In genomic region chr15:41970456-41970855, GRCh38 we compare ENCODE assay signal across 9 cellular contexts. TPM values are rescaled to one million over a fixed set of nuclear protein-coding genes. Genes with fewer than 3 reads are reported as not detected.
DNase-seq lines count a peak whose midpoint lies in the region; ATAC-seq and TF ChIP-seq lines count a peak whose summit lies in the region.
"Had no signal": no experiment of that assay in that cellular context is flagged by ENCODE, and none has a peak within 500 bp of the region (broad histone marks: within the 10 kb centered on the region; RNA-seq: fewer than 3 reads in every experiment).

No MANE protein-coding gene starts in this region.

- H3K27ac ChIP-seq in skeletal muscle tissue (ENCODE audit: low read depth, low read length): peak overlapping the region; percentile 81

- H3K4me3 ChIP-seq in foreskin fibroblast (ENCODE audit: low read depth in 1 of 2, low read length in 2 of 2) (peak overlapping the region; percentile 88 to 91), skeletal muscle tissue (ENCODE audit: low read length in 3 of 3) (peak overlapping the region in 1 of 3 donors; percentile 90)

- TF ChIP-seq CTCF in foreskin fibroblast (IDR thresholded peaks at IDR 0.05; ENCODE audit: low read depth, low read length): no peak

- H3K27ac Mint-ChIP-seq in T-helper 17 cell: peak overlapping the region; percentile 97

- H3K27me3 Mint-ChIP-seq in T-helper 17 cell: peaks cover 15% of the 10 kb centered on the region

- H3K36me3 ChIP-seq in skeletal muscle tissue (ENCODE audit: control insufficient read depth in 3 of 3, insufficient read depth in 3 of 3, low read length in 3 of 3): no peaks in the 10 kb centered on the region

- no peaks in the 10 kb centered on the region for H3K9me3 ChIP-seq in T-helper 17 cell (ENCODE audit: control insufficient read depth, low read length, poor library complexity, severe bottlenecking)
- H3K9me3 ChIP-seq in skeletal muscle tissue (ENCODE audit: control insufficient read depth in 3 of 3, low read length in 3 of 3): no peaks in the 10 kb centered on the region

- no peaks in the 10 kb centered on the region for H3K27me3 ChIP-seq in skeletal muscle tissue (ENCODE audit: control insufficient read depth in 3 of 3, insufficient read depth in 3 of 3, low read length in 3 of 3)

- peaks cover 15 to 38% (median 34%) of the 10 kb centered on the region in 3 donors for H3K4me1 ChIP-seq in skeletal muscle tissue (ENCODE audit: control insufficient read depth in 3 of 3, insufficient read depth in 3 of 3, low read length in 3 of 3)

- peak; percentile 4 for TF ChIP-seq POLR2A in GM18951 (IDR thresholded peaks at IDR 0.05; ENCODE audit: extremely low read depth, insufficient read depth, insufficient read length)

- peaks cover 53% of the 10 kb centered on the region for H3K4me1 Mint-ChIP-seq in T-helper 17 cell

- no peak for DNase-seq in T-helper 17 cell
- DNase-seq in foreskin fibroblast: no peak
- no peak for DNase-seq in NCI-H1930 (lab: John Stamatoyannopoulos, UW)
- no peak for DNase-seq in Ammon's horn (ENCODE audit: low spot score)
- DNase-seq: NCI-H2081 treated with DMSO at 0.1 percent for 48 hours had no signal

- H3K9ac ChIP-seq in skeletal muscle tissue (ENCODE audit: low read depth in 1 of 3, low read length in 3 of 3): peak overlapping the region in 1 of 3 donors; percentile 44

- in situ Hi-C loops in GM18951 (cut with MboI; ENCODE audit: low sequenced_read_pairs, unreplicated experiment): no loop called here

- ATAC-seq in T-helper 17 cell: no peak
- ATAC-seq in GM18909 (IDR thresholded peaks at IDR 0.05; ENCODE audit: poor library complexity, unreplicated experiment): no peak
- no peak for ATAC-seq in GM19455 (IDR thresholded peaks at IDR 0.05; ENCODE audit: unreplicated experiment)

- H3K36me3 Mint-ChIP-seq in T-helper 17 cell (ENCODE audit: low read depth): peaks cover 5% of the 10 kb centered on the region

- peak overlapping the region; percentile 90 for H3K4me3 Mint-ChIP-seq in T-helper 17 cell

RNA-seq across cellular contexts. Expression of gene EHD4, which starts 1.9 kb away (rescaled TPM):
- total RNA-seq in T-helper 17 cell (10 to 100 TPM; 57.6 to 79.9 TPM), skeletal muscle tissue (24.0 TPM)

RNA-seq across cellular contexts. Expression of gene PLA2G4E, which starts 50.4 kb away (rescaled TPM):
- total RNA-seq in T-helper 17 cell (not detected), skeletal muscle tissue (0.52 TPM)
